8 cellular contexts compared by ENCODE assay signal in the genomic region with DNA sequence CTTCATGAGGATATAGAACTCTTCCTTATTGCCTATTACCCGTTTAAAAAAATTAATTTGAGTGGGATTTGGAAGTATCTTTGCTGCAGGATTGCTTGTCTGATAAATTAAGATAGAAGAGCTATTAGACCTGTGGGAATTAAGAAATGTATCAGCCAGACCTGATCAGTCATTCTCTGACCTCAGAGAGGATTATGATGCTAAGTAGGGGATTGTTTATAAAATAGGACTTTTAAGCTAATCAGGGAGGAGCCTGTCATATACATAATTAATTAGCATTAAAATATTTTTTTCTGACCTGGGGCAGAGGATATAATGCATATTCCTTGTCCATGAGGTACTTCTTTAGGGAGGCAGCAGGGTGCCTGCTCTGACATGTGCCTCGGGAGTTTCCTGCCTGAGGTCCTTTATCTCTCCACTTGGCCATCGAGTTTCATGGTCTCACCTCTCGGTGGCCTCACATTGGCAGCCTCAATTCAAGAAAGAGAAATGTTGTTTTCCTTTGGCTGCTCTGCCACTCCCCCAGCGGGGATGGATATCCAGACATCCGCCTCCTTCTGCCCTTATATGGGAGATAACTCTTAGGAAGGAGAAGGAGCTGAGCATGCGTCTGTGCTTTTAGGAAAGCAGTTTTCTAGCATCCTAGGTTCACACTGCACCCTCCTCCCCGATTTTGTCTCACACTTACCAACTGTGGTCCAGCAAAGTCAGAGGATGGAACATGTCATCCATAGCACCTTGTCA. TPM values are rescaled to one million over a fixed set of nuclear protein-coding genes. Genes with fewer than 3 reads are reported as not detected.
DNase-seq lines count a peak whose midpoint lies in the region; ATAC-seq and TF ChIP-seq lines count a peak whose summit lies in the region.

No MANE protein-coding gene starts in this region.

- H3K36me3 ChIP-seq in BE2C, result no peaks in the 10 kb centered on the region

- ATAC-seq in GM19463 (IDR thresholded peaks at IDR 0.05; ENCODE audit: unreplicated experiment) (no peak), GM21423 (IDR thresholded peaks at IDR 0.05; ENCODE audit: unreplicated experiment) (no peak)

- TF ChIP-seq CTCF in BE2C (IDR thresholded peaks at IDR 0.05; ENCODE audit: low read depth, low read length) (no peak), retinal pigment epithelial cell (conservative IDR thresholded peaks at IDR 0.05; ENCODE audit: low read depth, low read length) (no peak)

- H3K9me3 ChIP-seq in BE2C, result no peaks in the 10 kb centered on the region

- H3K4me3 ChIP-seq in BE2C (ENCODE audit: low read depth, low read length) (peak overlapping the region; percentile 67), iPS-11a (ENCODE audit: low read depth, low read length) (peak overlapping the region; percentile 79), retinal pigment epithelial cell (ENCODE audit: low read length) (peak overlapping the region; percentile 67)

- H3K4me1 ChIP-seq in BE2C, result peaks cover 11% of the 10 kb centered on the region

- peak; percentile 66 for DNase-seq in BE2C
- peak; percentile 29 for DNase-seq in NCI-H146 treated with DMSO at 0.1 percent for 48 hours (lab: John Stamatoyannopoulos, UW; ENCODE audit: unreplicated experiment)
- DNase-seq in brain pericyte (ENCODE audit: low read depth, low spot score), result peak; percentile 31
- no peak for DNase-seq in retinal pigment epithelial cell (ENCODE audit: low read depth)
- DNase-seq in NCI-H2107 (lab: John Stamatoyannopoulos, UW), result no peak

- H3K27me3 ChIP-seq in BE2C, result no peaks in the 10 kb centered on the region

RNA-seq across cellular contexts. Expression of gene DIXDC1, which starts 41.1 kb away (rescaled TPM):
- 10.6 TPM for polyA plus RNA-seq in BE2C (2012; ENCODE audit: insufficient read depth, insufficient read length, low read depth)

RNA-seq across cellular contexts. Expression of gene DLAT, which starts 47.0 kb away (rescaled TPM):
- 57.2 TPM for polyA plus RNA-seq in BE2C (2012; ENCODE audit: insufficient read depth, insufficient read length, low read depth)

RNA-seq across cellular contexts. Expression of gene C11orf52, which starts 59.5 kb away (rescaled TPM):
- polyA plus RNA-seq in BE2C (2012; ENCODE audit: insufficient read depth, insufficient read length, low read depth), result not detected

Comparison
In these comparisons a context has a peak if more than half of its experiments do, and no peak if none do; other contexts are left out.
1. DNase-seq: peak in BE2C (single experiment), NCI-H146 treated with DMSO at 0.1 percent for 48 hours (single experiment) and brain pericyte (single experiment); none in retinal pigment epithelial cell (single experiment) and NCI-H2107 (single experiment).
2. Peak in every context shown above with its lines, with median percentiles within 50 percentile points of each other: H3K4me3 ChIP-seq.